18 cellular contexts compared by ENCODE assay signal in genomic region chr12:76787689-76788088, GRCh38. TPM values are rescaled to one million over a fixed set of nuclear protein-coding genes. Genes with fewer than 3 reads are reported as not detected.
DNase-seq lines count a peak whose midpoint lies in the region; ATAC-seq, FAIRE-seq and TF ChIP-seq lines count a peak whose summit lies in the region.
"Had no signal": no experiment of that assay in that cellular context is flagged by ENCODE, and none has a peak within 500 bp of the region (broad histone marks: within the 10 kb centered on the region; RNA-seq: fewer than 3 reads in every experiment).

No MANE protein-coding gene starts in this region.

- H3K9me1 ChIP-seq in IMR-90 (ENCODE audit: insufficient read depth, low read length) (no peaks in the 10 kb centered on the region), K562 (ENCODE audit: control insufficient read depth, insufficient read depth, low read length) (no peaks in the 10 kb centered on the region)

- H3K79me1 ChIP-seq in IMR-90 (ENCODE audit: low read depth in 1 of 2, low read length in 2 of 2): peaks cover 18 to 62% of the 10 kb centered on the region in 2 experiments

- no peak overlapping the region for H2BK15ac ChIP-seq in IMR-90 (ENCODE audit: low read depth, low read length)

- intact Hi-C loops in IMR-90 (cut with micrococcal nuclease): no loop called here
- intact Hi-C loops in K562 (cut with micrococcal nuclease): no loop called here

- H3K23ac ChIP-seq in IMR-90 (ENCODE audit: low read depth, low read length): 0 out of 2 replicates have a peak overlapping the region, but pooled peaks have one; percentile 32

- dilution Hi-C loops in IMR-90 (cut with HindIII; ENCODE audit: low sequenced_read_pairs, unreplicated experiment): no loop called here

- H2BK20ac ChIP-seq in IMR-90 (ENCODE audit: low read depth, low read length): no peak overlapping the region

- no peak overlapping the region for H3K4ac ChIP-seq in IMR-90 (ENCODE audit: low read depth, low read length)

- H3K4me1 ChIP-seq in IMR-90 (ENCODE audit: control insufficient read depth, insufficient read depth, low read length) (peaks cover 2% of the 10 kb centered on the region; the same call in 1 of the 2 replicates), K562 (replicated peaks in 1 of 2; ENCODE audit: control insufficient read depth in 2 of 2, insufficient read depth in 2 of 2, low read length in 2 of 2) (peaks cover 7 to 12% of the 10 kb centered on the region in 2 experiments; a peak in 3 of 5 replicates), neutrophil (ENCODE audit: control insufficient read depth in 1 of 2, insufficient read depth in 1 of 2, low read depth in 1 of 2, low read length in 1 of 2) (peaks cover 8 to 32% of the 10 kb centered on the region in 2 experiments), upper lobe of left lung (peaks cover 0 to 18% (median 2%) of the 10 kb centered on the region in 4 donors)

- no peak overlapping the region for H2AK9ac ChIP-seq in IMR-90 (replicated peaks; ENCODE audit: low read depth, low read length, poor library complexity)

- no CpG with 5 or more reads among the region's 2 CpGs for WGBS in IMR-90 (ENCODE audit: extremely low coverage in 2 of 2, insufficient read length in 1 of 2), 2 experiments
- WGBS in K562 (ENCODE audit: insufficient coverage, low coverage, missing lambda C conversion rate): 81% methylated on average over 2 of the region's 2 CpGs
- WGBS in upper lobe of left lung, 2 donors: 87 to 97% methylated on average over 2 of the region's 2 CpGs

- H3K9ac ChIP-seq in IMR-90 (ENCODE audit: low read depth, low read length): no peak overlapping the region
- no peak overlapping the region for H3K9ac ChIP-seq in K562 (ENCODE audit: insufficient read depth in 1 of 2, low read depth in 2 of 2, low read length in 2 of 2)

- H3K4me3 ChIP-seq in IMR-90 (ENCODE audit: insufficient read depth, low read depth, low read length): no peak overlapping the region
- no peak overlapping the region for H3K4me3 ChIP-seq in K562
- H3K4me3 ChIP-seq in neutrophil (ENCODE audit: low read depth in 1 of 2, low read length in 1 of 2): no peak overlapping the region
- no peak overlapping the region for H3K4me3 ChIP-seq in upper lobe of left lung
- H3K4me3 ChIP-seq: GM12878, GM23338 had no signal

- no peak overlapping the region for H2BK120ac ChIP-seq in IMR-90 (ENCODE audit: low read depth, low read length)

- H4K8ac ChIP-seq in IMR-90 (ENCODE audit: low read depth in 2 of 2, low read length in 2 of 2): no peak overlapping the region

- POLR2A ChIA-PET in IMR-90 (lab: Charles Lee; ENCODE audit: unreplicated experiment): no interaction called here
- POLR2A ChIA-PET in K562 (lab: Yijun Ruan, JAX): no interaction called here

- H3K18ac ChIP-seq in IMR-90 (ENCODE audit: low read depth, low read length): no peak overlapping the region

- TF ChIP-seq CTCF in IMR-90 (conservative IDR thresholded peaks at IDR 0.05; ENCODE audit: low read depth, low read length): no peak
- TF ChIP-seq CTCF in K562 (IDR thresholded peaks at IDR 0.05 in 2 of 3, conservative IDR thresholded peaks at IDR 0.05 in 1 of 3; ENCODE audit: insufficient read depth in 2 of 3, low read depth in 1 of 3, low read length in 3 of 3): no peak
- no peak for TF ChIP-seq CTCF in neutrophil (IDR thresholded peaks at IDR 0.05)
- no peak for TF ChIP-seq CTCF in GM13977 (IDR thresholded peaks at IDR 0.05; ENCODE audit: extremely low read depth, insufficient read depth, missing control alignments)
- no peak for TF ChIP-seq CTCF in upper lobe of left lung (IDR thresholded peaks at IDR 0.05)

- H2BK5ac ChIP-seq in IMR-90 (ENCODE audit: low read depth, low read length, poor library complexity, severe bottlenecking): no peak overlapping the region

- H4K20me1 ChIP-seq in IMR-90 (ENCODE audit: insufficient read depth, low read length) (peaks cover 9% of the 10 kb centered on the region; the same call in 1 of the 2 replicates), K562 (replicated peaks; ENCODE audit: control insufficient read depth, insufficient read depth, low read length) (no peaks in the 10 kb centered on the region)

- no peaks in the 10 kb centered on the region; the same call in 1 of the 2 replicates for H3K9me3 ChIP-seq in IMR-90 (ENCODE audit: control insufficient read depth, insufficient read depth, low read length)
- peaks cover 10% of the 10 kb centered on the region for H3K9me3 ChIP-seq in K562 (replicated peaks; ENCODE audit: control insufficient read depth, insufficient read depth, low read depth, low read length)
- H3K9me3 ChIP-seq in neutrophil: no peaks in the 10 kb centered on the region
- H3K9me3 ChIP-seq in upper lobe of left lung: no peaks in the 10 kb centered on the region
- H3K9me3 ChIP-seq: Caco-2 had no signal

- H3K56ac ChIP-seq in IMR-90 (ENCODE audit: extremely low read depth, insufficient read depth, low read length): no peak overlapping the region

- H3K27ac ChIP-seq in IMR-90 (ENCODE audit: insufficient read depth, low read length) (no peak overlapping the region), K562 (ENCODE audit: extremely low read depth, low read depth, low read length) (no peak overlapping the region), neutrophil (peak overlapping the region; percentile 4), upper lobe of left lung (no peak overlapping the region)

- TF ChIP-seq EP300 in K562 (IDR thresholded peaks at IDR 0.05; ENCODE audit: low read length) (no peak), upper lobe of left lung (IDR thresholded peaks at IDR 0.05) (no peak)

- H2AK5ac ChIP-seq in IMR-90 (ENCODE audit: low read depth, low read length): no peak overlapping the region

- in situ Hi-C loops in IMR-90 (cut with MboI; ENCODE audit: low sequenced_read_pairs) (no loop called here), K562 (cut with MboI) (no loop called here), GM13977 (cut with MboI; ENCODE audit: low pct_unique_long_range_greater_than_20kb, low sequenced_read_pairs, unreplicated experiment) (no loop called here)

- no peak overlapping the region for H4K5ac ChIP-seq in IMR-90 (ENCODE audit: low read depth, low read length)

- CTCF ChIA-PET in IMR-90 (lab: Yijun Ruan, JAX): interaction anchor here (1.1 to 1.3 kb wide), 2 partner anchors 159 to 223 kb away, joined by 3 read pairs; no protein-coding TSS in a partner anchor
- CTCF ChIA-PET in K562 (lab: Yijun Ruan, JAX; ENCODE audit: low intra/inter-chr PET ratio): no interaction called here

- no TSS peak for BruUV-seq in IMR-90 (replicated peaks; lab: Mats Ljungman, UMichigan)
- BruUV-seq in K562 (replicated peaks; lab: Mats Ljungman, UMichigan): no TSS peak

- H3K14ac ChIP-seq in IMR-90 (replicated peaks; ENCODE audit: low read depth, low read length): no peak overlapping the region

- peaks cover 93% of the 10 kb centered on the region for H3K79me2 ChIP-seq in K562 (ENCODE audit: control insufficient read depth, insufficient read depth, low read length)

- H3K36me3 ChIP-seq in IMR-90 (ENCODE audit: control insufficient read depth, insufficient read depth, low read length) (no peaks in the 10 kb centered on the region), K562 (ENCODE audit: control insufficient read depth, insufficient read depth, low read length) (0 out of 3 replicates have a peak, but pooled peaks cover 2% of the 10 kb centered on the region), neutrophil (no peaks in the 10 kb centered on the region), upper lobe of left lung (no peaks in the 10 kb centered on the region)

- FAIRE-seq in K562 (lab: Jason Lieb, UNC): no peak
- FAIRE-seq: G401.6, GM12878, GM18507 had no signal

- no peak overlapping the region for H4K91ac ChIP-seq in IMR-90 (ENCODE audit: insufficient read depth, low read depth, low read length)

- DNase-seq in IMR-90 (no peak), K562 (ENCODE audit: extremely low read depth in 1 of 4, low spot score in 3 of 4) (no peak), occipital lobe (lab: John Stamatoyannopoulos, UW) (no peak), GM13977 (ENCODE audit: low spot score) (no peak), upper lobe of left lung (no peak)
- DNase-seq: C1 segment of cervical spinal cord; Caco-2; CD4-positive, alpha-beta memory T cell; DMS153; DND-41; H9; HFFc6 had no signal

- TF ChIP-seq POLR2A in IMR-90 (IDR thresholded peaks at IDR 0.05; ENCODE audit: low read depth, low read length): no peak
- TF ChIP-seq POLR2A in K562 (conservative IDR thresholded peaks at IDR 0.05): no peak
- TF ChIP-seq POLR2A in upper lobe of left lung (IDR thresholded peaks at IDR 0.05): no peak

- H3K27me3 ChIP-seq in IMR-90 (ENCODE audit: control insufficient read depth, insufficient read depth, low read length) (no peaks in the 10 kb centered on the region), K562 (ENCODE audit: control insufficient read depth in 2 of 2, insufficient read depth in 2 of 2, low read length in 2 of 2) (no peaks in the 10 kb centered on the region), neutrophil (no peaks in the 10 kb centered on the region), upper lobe of left lung (no peaks in the 10 kb centered on the region)

- TF ChIP-seq RAD21 in IMR-90 (IDR thresholded peaks at IDR 0.05; ENCODE audit: low read length): no peak
- no peak for TF ChIP-seq RAD21 in K562 (CRISPR knock-in tag; conservative IDR thresholded peaks at IDR 0.05 in 1 of 2, IDR thresholded peaks at IDR 0.05 in 1 of 2)

- H3K4me2 ChIP-seq in IMR-90 (ENCODE audit: low read depth, low read length) (no peak overlapping the region), K562 (ENCODE audit: insufficient read depth, low read length) (no peak overlapping the region)
- H3K4me2 ChIP-seq: GM23338 had no signal

- no peak for ATAC-seq in IMR-90 (ENCODE audit: low read depth)
- ATAC-seq in K562: no peak
- ATAC-seq in upper lobe of left lung (ENCODE audit: low FRiP score in 2 of 2): no peak
- ATAC-seq: GM12878, GM23338, HCT116 had no signal

- no peak overlapping the region for H2AFZ ChIP-seq in IMR-90 (replicated peaks; ENCODE audit: low read length, poor library complexity)
- no peak overlapping the region for H2AFZ ChIP-seq in K562 (ENCODE audit: low read depth, low read length)
- H2AFZ ChIP-seq: GM23338 had no signal

RNA-seq across cellular contexts. Expression of gene ZDHHC17, which starts 23.8 kb away (rescaled TPM):
- total RNA-seq in IMR-90 (2012; rRNA removed) (86.4 and 125 TPM in 2 replicates), K562 (2014; rRNA removed) (20.7 and 36.6 TPM in 2 replicates), K562 (2014; rRNA removed; fragmentation: Illumina TruSeq; extraction: Trizol) (40.0 and 45.5 TPM in 2 replicates), K562 (2015; rRNA removed; fragmentation: Illumina TruSeq; extraction: Trizol) (36.5 and 40.2 TPM in 2 replicates), K562 (2021) (23.8 and 27.5 TPM in 2 replicates), occipital lobe (300 TPM), upper lobe of left lung (100 to 1,000 TPM in 1 of 6 donors, 10 to 100 TPM in 5; 13.0 to 107 (median 30.0) TPM)
- polyA plus RNA-seq in IMR-90 (2012; rRNA removed) (23.3 and 24.8 TPM in 2 replicates), K562 (2011; rRNA removed) (52.8 and 66.0 TPM in 2 replicates), K562 (2014; fragmentation: Illumina TruSeq; extraction: Trizol) (20.2 and 25.1 TPM in 2 replicates), K562 (2014; fragmentation: Nextera tagmentation; extraction: Ambion mirVana) (10 to 100 TPM in 1 of 2 experiments, 1 to 10 TPM in 1; 6.7 to 12.4 TPM), K562 (2014; rRNA removed) (26.2 and 31.9 TPM in 2 replicates)
- polyA plus RNA-seq in IMR-90 (2012; cell fraction: cytosol; rRNA removed): 3.4 and 4.4 TPM in 2 replicates
- 13.2 and 134 TPM in 2 replicates for polyA plus RNA-seq in IMR-90 (2012; cell fraction: nucleus; rRNA removed; ENCODE audit: low replicate concordance)
- 214 and 221 TPM in 2 replicates for total RNA-seq in K562 (2011; cell fraction: chromatin; rRNA removed; ENCODE audit: low replicate concordance)
- 85.4 and 123 TPM in 2 replicates for total RNA-seq in K562 (2011; cell fraction: nucleolus; rRNA removed)
- total RNA-seq in K562 (2011; cell fraction: nucleoplasm; rRNA removed): 120 and 131 TPM in 2 replicates
- 12.7 and 24.5 TPM in 2 replicates for polyA plus RNA-seq in K562 (2011; cell fraction: cytosol; rRNA removed)
- polyA plus RNA-seq in K562 (2011; cell fraction: nucleus; rRNA removed): 148 and 154 TPM in 2 replicates
- polyA plus RNA-seq in K562 (2012): 14.1 and 18.5 TPM in 2 replicates
- polyA minus RNA-seq in K562 (2011; rRNA and poly(A)+ RNA removed): 239 and 255 TPM in 2 replicates
- polyA minus RNA-seq in K562 (2011; cell fraction: cytosol; rRNA and poly(A)+ RNA removed): 33.1 and 42.5 TPM in 2 replicates
- 127 and 168 TPM in 2 replicates for polyA minus RNA-seq in K562 (2011; cell fraction: nucleus; rRNA and poly(A)+ RNA removed)
